In genomic region chrX:48918303-48918643, GRCh38 we compare ENCODE assay signal across 8 cellular contexts. TPM values are rescaled to one million over a fixed set of nuclear protein-coding genes. Genes with fewer than 3 reads are reported as not detected.
DNase-seq lines count a peak whose midpoint lies in the region; ATAC-seq and TF ChIP-seq lines count a peak whose summit lies in the region.

No MANE protein-coding gene starts in this region.

- H3K9me3 ChIP-seq in ES-I3 (ENCODE audit: control insufficient read depth, insufficient read depth, low read length) = no peaks in the 10 kb centered on the region
- no peaks in the 10 kb centered on the region for H3K9me3 ChIP-seq in parathyroid adenoma (ENCODE audit: control insufficient read depth, low read length)

- peaks cover 32% of the 10 kb centered on the region for H3K36me3 ChIP-seq in ES-I3 (ENCODE audit: insufficient read depth, low read length)
- no peaks in the 10 kb centered on the region for H3K36me3 ChIP-seq in parathyroid adenoma (ENCODE audit: control insufficient read depth, insufficient read depth, low read length)

- H3K27me3 ChIP-seq in parathyroid adenoma (ENCODE audit: control insufficient read depth, insufficient read depth, low read length) = no peaks in the 10 kb centered on the region

- no peaks in the 10 kb centered on the region for H3K79me2 ChIP-seq in parathyroid adenoma

- peak overlapping the region; percentile 79 for H3K4me2 ChIP-seq in parathyroid adenoma (ENCODE audit: low read length)

- peak overlapping the region; percentile 84 for H3K27ac ChIP-seq in parathyroid adenoma

- peak overlapping the region; percentile 79 for H2AFZ ChIP-seq in parathyroid adenoma

- H3K4me3 ChIP-seq in epithelial cell of esophagus (ENCODE audit: low read length) (peak overlapping the region; percentile 61), parathyroid adenoma (ENCODE audit: low read depth, low read length) (peak overlapping the region; percentile 68)

- no peak for TF ChIP-seq CTCF in epithelial cell of esophagus (IDR thresholded peaks at IDR 0.05; ENCODE audit: insufficient read depth, low read depth, low read length, missing control alignments)
- no peak for TF ChIP-seq CTCF in parathyroid adenoma (IDR thresholded peaks at IDR 0.05)

- DNase-seq in OCI-M1 (lab: John Stamatoyannopoulos, UW) = peak; percentile 45
- DNase-seq in epithelial cell of esophagus (ENCODE audit: low read depth) = no peak
- DNase-seq in amygdala (lab: John Stamatoyannopoulos, UW) = no peak
- no peak for DNase-seq in superior temporal gyrus (ENCODE audit: extremely low spot score)

- H3K9ac ChIP-seq in ES-I3 (ENCODE audit: low read depth, low read length) = peak overlapping the region; percentile 78
- H3K9ac ChIP-seq in parathyroid adenoma = peak overlapping the region; percentile 50

- ATAC-seq in GM18520 (IDR thresholded peaks at IDR 0.05; ENCODE audit: unreplicated experiment) (no peak), esophagus mucosa (no peak)

- H3K4me1 ChIP-seq in ES-I3 (ENCODE audit: insufficient read depth, low read length) (peaks cover 19% of the 10 kb centered on the region), parathyroid adenoma (peaks cover 6% of the 10 kb centered on the region)

RNA-seq across cellular contexts. Expression of gene PIM2, which starts 0.6 kb away (rescaled TPM):
- 4.4 TPM for total RNA-seq in esophagus mucosa

RNA-seq across cellular contexts. Expression of gene SLC35A2, which starts 6.8 kb away (rescaled TPM):
- 17.4 TPM for total RNA-seq in esophagus mucosa

RNA-seq across cellular contexts. Expression of gene PQBP1, which starts 20.5 kb away (rescaled TPM):
- 53.5 TPM for total RNA-seq in esophagus mucosa

RNA-seq across cellular contexts. Expression of gene TIMM17B, which starts 20.7 kb away (rescaled TPM):
- 33.9 TPM for total RNA-seq in esophagus mucosa

RNA-seq across cellular contexts. Expression of gene OTUD5, which starts 39.1 kb away (rescaled TPM):
- total RNA-seq in esophagus mucosa = 20.3 TPM
